Comparison of ENCODE assay signal across 9 cellular contexts in the genomic region with DNA sequence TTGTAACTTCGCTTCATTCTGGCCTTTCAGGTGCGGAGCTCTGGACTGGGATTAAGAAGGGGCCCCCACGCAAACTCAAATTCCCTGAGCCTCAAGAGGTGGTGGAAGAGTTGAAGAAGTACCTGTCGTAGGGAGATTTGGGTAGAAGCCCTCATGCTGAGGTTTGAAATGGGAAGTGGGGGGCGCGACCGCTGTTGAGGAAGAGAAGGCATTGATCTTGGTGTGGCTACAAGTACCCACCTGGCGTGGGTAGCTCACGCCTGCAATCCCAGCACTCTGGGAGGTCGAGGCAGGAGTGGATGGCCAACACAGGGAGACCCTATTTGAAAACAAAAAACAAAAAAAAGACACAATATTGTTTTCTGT. TPM values are rescaled to one million over a fixed set of nuclear protein-coding genes. Genes with fewer than 3 reads are reported as not detected.
DNase-seq lines count a peak whose midpoint lies in the region; ATAC-seq, FAIRE-seq and TF ChIP-seq lines count a peak whose summit lies in the region.
"Had no signal": no experiment of that assay in that cellular context is flagged by ENCODE, and none has a peak within 500 bp of the region (broad histone marks: within the 10 kb centered on the region; RNA-seq: fewer than 3 reads in every experiment).

No MANE protein-coding gene starts in this region.

- DNase-seq in AG04449 (ENCODE audit: low read depth, low spot score) (no peak), bronchial epithelial cell (ENCODE audit: low read depth) (no peak), HuH-7 (ENCODE audit: low spot score) (no peak), GM19240 (ENCODE audit: insufficient read length, low spot score) (no peak), COR-L47 (lab: John Stamatoyannopoulos, UW) (no peak)

- TF ChIP-seq CTCF in AG04449 (IDR thresholded peaks at IDR 0.05; ENCODE audit: insufficient read depth, low read length, missing control alignments) (no peak), bronchial epithelial cell (IDR thresholded peaks at IDR 0.05; ENCODE audit: insufficient read depth, low read length, severe bottlenecking) (no peak)

- H3K4me1 ChIP-seq in HUES48 (ENCODE audit: control insufficient read depth, insufficient read depth, low read length) (0 out of 2 replicates have a peak, but pooled peaks cover 9% of the 10 kb centered on the region), muscle layer of duodenum (ENCODE audit: control insufficient read depth in 1 of 2, insufficient read depth in 2 of 2, low read length in 2 of 2) (peaks cover 10 to 17% of the 10 kb centered on the region in 2 donors)

- FAIRE-seq in bronchial epithelial cell (lab: Jason Lieb, UNC) = no peak

- no peak for ATAC-seq in GM21526 (IDR thresholded peaks at IDR 0.05; ENCODE audit: low FRiP score, unreplicated experiment)

- H3K9me3 ChIP-seq in HUES48 (ENCODE audit: control insufficient read depth, insufficient read depth, low read length) (no peaks in the 10 kb centered on the region), muscle layer of duodenum (ENCODE audit: control insufficient read depth in 1 of 2, low read length in 2 of 2) (no peaks in the 10 kb centered on the region)

- H3K9ac ChIP-seq in HUES48 (ENCODE audit: low read depth, low read length) = peak overlapping the region; percentile 93

- H3K4me3 ChIP-seq in AG04449 (ENCODE audit: low read depth, low read length) (peak overlapping the region; percentile 93), HUES48 (ENCODE audit: low read depth, low read length) (peak overlapping the region; percentile 96), bronchial epithelial cell (ENCODE audit: low read depth, low read length) (peak overlapping the region; percentile 94), muscle layer of duodenum (ENCODE audit: low read depth in 1 of 2, low read length in 2 of 2) (peak overlapping the region; percentile 82 to 97)

- CTCF ChIA-PET in AG04449 (lab: Yijun Ruan, JAX) = interaction anchor here (0.7 to 3.3 kb wide), 9 partner anchors 9 to 59 kb away, joined by 3 to 22 read pairs (median 4); a partner anchor contains a TSS

- peaks cover 53% of the 10 kb centered on the region for H3K36me3 ChIP-seq in HUES48 (ENCODE audit: control insufficient read depth, insufficient read depth, low read length)
- H3K36me3 ChIP-seq in bronchial epithelial cell (ENCODE audit: control insufficient read depth, insufficient read depth, low read length) = peaks cover 18% of the 10 kb centered on the region
- peaks cover 29 to 45% of the 10 kb centered on the region in 2 donors for H3K36me3 ChIP-seq in muscle layer of duodenum (ENCODE audit: control insufficient read depth in 1 of 2, insufficient read depth in 2 of 2, low read length in 2 of 2)

- H3K27ac ChIP-seq in HUES48 (ENCODE audit: low read depth, low read length) = peak overlapping the region; percentile 83
- H3K27ac ChIP-seq in muscle layer of duodenum (ENCODE audit: low read length) = peak overlapping the region; percentile 94

- POLR2A ChIA-PET in AG04449 (lab: Yijun Ruan, JAX) = interaction anchor here (0.6 to 2.3 kb wide), 6 partner anchors 10 to 59 kb away, joined by 3 to 8 read pairs (median 4); a partner anchor contains a TSS

- H3K27me3 ChIP-seq in HUES48 (ENCODE audit: control insufficient read depth, insufficient read depth, low read length) = no peaks in the 10 kb centered on the region
- H3K27me3 ChIP-seq in bronchial epithelial cell (ENCODE audit: control insufficient read depth, insufficient read depth, low read length) = no peaks in the 10 kb centered on the region
- no peaks in the 10 kb centered on the region for H3K27me3 ChIP-seq in muscle layer of duodenum (ENCODE audit: low read depth, low read length)

RNA-seq across cellular contexts. Expression of a gene that starts 0.8 kb away (rescaled TPM):
- total RNA-seq in bronchial epithelial cell = 89.4 and 139 TPM in 2 replicates

RNA-seq across cellular contexts. Expression of a gene that starts 9.5 kb away (rescaled TPM):
- total RNA-seq in bronchial epithelial cell = not detected in 2 replicates
- total RNA-seq: subcutaneous adipose tissue had no signal

RNA-seq across cellular contexts. Expression of a gene that starts 19.5 kb away (rescaled TPM):
- total RNA-seq in bronchial epithelial cell = 131 and 227 TPM in 2 replicates

RNA-seq across cellular contexts. Expression of a gene that starts 29.7 kb away (rescaled TPM):
- total RNA-seq in bronchial epithelial cell = 70.5 and 71.3 TPM in 2 replicates

RNA-seq across cellular contexts. Expression of a gene that starts 30.1 kb away (rescaled TPM):
- 13.2 and 17.2 TPM in 2 replicates for total RNA-seq in bronchial epithelial cell
